Comparison of ENCODE assay signal across 10 cellular contexts in the genomic region with DNA sequence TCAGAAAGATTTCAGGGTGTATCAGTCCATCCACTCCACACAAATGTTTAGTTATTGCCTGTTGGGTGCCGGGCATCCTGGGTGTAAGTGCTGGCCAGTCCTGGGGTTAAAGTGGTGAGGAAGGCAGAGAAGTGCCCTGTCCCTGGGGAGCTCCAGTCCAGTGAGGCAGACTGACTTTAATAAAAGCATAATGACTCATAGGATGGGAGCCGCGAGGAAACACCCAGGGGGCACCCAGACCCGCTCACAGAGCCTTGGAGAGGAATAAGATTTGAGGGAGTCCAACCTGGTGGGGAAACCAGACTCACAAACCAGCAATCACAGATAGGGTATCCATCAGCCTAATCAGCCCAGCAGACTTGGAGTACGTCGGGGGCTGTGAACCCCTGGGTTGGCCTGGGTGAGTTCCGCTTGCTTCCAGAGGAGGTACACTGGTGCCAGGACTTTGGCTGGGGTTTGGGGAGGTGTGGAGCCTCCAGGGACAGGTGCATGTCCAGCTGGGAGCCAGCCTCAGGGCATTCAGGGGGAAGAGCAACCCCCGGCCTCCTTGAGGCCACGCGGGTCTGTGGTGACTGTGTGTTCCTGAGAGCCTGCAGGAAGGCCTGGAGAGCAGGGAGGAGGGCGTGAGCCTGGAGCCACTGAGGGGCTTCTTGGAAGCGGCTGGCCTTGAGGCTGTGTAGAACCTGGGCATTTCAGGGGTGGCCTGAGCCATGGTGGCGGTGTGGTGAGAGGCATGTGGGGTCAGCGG. TPM values are rescaled to one million over a fixed set of nuclear protein-coding genes. Genes with fewer than 3 reads are reported as not detected.
DNase-seq lines count a peak whose midpoint lies in the region; ATAC-seq and TF ChIP-seq lines count a peak whose summit lies in the region.
"Had no signal": no experiment of that assay in that cellular context is flagged by ENCODE, and none has a peak within 500 bp of the region (broad histone marks: within the 10 kb centered on the region; RNA-seq: fewer than 3 reads in every experiment).

No MANE protein-coding gene starts in this region.

- TF ChIP-seq POLR2A in testis (IDR thresholded peaks at IDR 0.05) = no peak

- peaks cover 64% of the 10 kb centered on the region for H3K4me1 Mint-ChIP-seq in HFFc6 (ENCODE audit: low read depth)

- no peaks in the 10 kb centered on the region for H3K27me3 ChIP-seq in testis

- intact Hi-C loops in testis (cut with DNase I; ENCODE audit: low total_unique reads) = no loop called here

- H3K4me3 Mint-ChIP-seq in HFFc6 = peak overlapping the region; percentile 82

- H3K27me3 Mint-ChIP-seq in HFFc6 (ENCODE audit: insufficient read depth) = no peaks in the 10 kb centered on the region; the same call in none of the 2 replicates

- ATAC-seq in GM21576 (IDR thresholded peaks at IDR 0.05; ENCODE audit: unreplicated experiment) = no peak

- DNase-seq in HFFc6 (peak; percentile 64), amniotic epithelial cell (ENCODE audit: low read depth) (peak; percentile 53), iris pigment epithelial cell (ENCODE audit: low read depth) (peak; percentile 73), testis (no peak), NCI-H1048 (lab: John Stamatoyannopoulos, UW) (no peak)
- DNase-seq in stimulated activated CD4-positive, alpha-beta T cell treated with anti-CD3 and anti-CD28 coated beads, Interleukin-2, amount 100 ng/mL, for 24 hours = no peak
- DNase-seq: naive thymus-derived CD8-positive, alpha-beta T cell; NCI-H1436 had no signal

- peak overlapping the region; percentile 18 to 90 for H3K27ac ChIP-seq in testis
- H3K27ac ChIP-seq: VCaP had no signal

- H3K4me3 ChIP-seq in testis = no peak overlapping the region

- WGBS in testis, 2 donors = 68 to 75% methylated on average over 8 to 14 of the region's 14 CpGs

- TF ChIP-seq CTCF in HFFc6 (IDR thresholded peaks at IDR 0.05) (no peak), testis (IDR thresholded peaks at IDR 0.05) (no peak)

- peaks cover 40% of the 10 kb centered on the region for H3K4me1 ChIP-seq in testis

- H3K9me3 ChIP-seq in testis = no peaks in the 10 kb centered on the region

- no peaks in the 10 kb centered on the region for H3K9me3 Mint-ChIP-seq in HFFc6
- H3K9me3 Mint-ChIP-seq: naive thymus-derived CD8-positive, alpha-beta T cell had no signal

- H3K36me3 Mint-ChIP-seq in HFFc6 (ENCODE audit: low read depth) = peaks cover 7% of the 10 kb centered on the region; the same call in 1 of the 2 replicates
- H3K36me3 Mint-ChIP-seq: naive thymus-derived CD8-positive, alpha-beta T cell had no signal

- no peaks in the 10 kb centered on the region for H3K36me3 ChIP-seq in testis (ENCODE audit: low read depth, missing control alignments)

- peak overlapping the region; percentile 95 for H3K27ac Mint-ChIP-seq in HFFc6

RNA-seq across cellular contexts. Expression of gene PEAR1, which starts 3.7 kb away (rescaled TPM):
- 10 to 100 TPM in 4 of 6 experiments, 1 to 10 TPM in 2; 3.2 to 23.6 (median 20.2) TPM for total RNA-seq in HFFc6 (2021; fragmentation: NEBNext Ultra II Directional; extraction: Animal tissue kit (Norgen Biotek cat#: 25700))
- total RNA-seq in testis = 10 to 100 TPM; 13.8 TPM
- polyA plus RNA-seq in testis (ENCODE audit: insufficient read depth, low read depth, low replicate concordance) = 10.5 TPM
- polyA plus RNA-seq: naive thymus-derived CD8-positive, alpha-beta T cell had no signal

RNA-seq across cellular contexts. Expression of gene LRRC71, which starts 23.2 kb away (rescaled TPM):
- under 1 TPM in 4 of 6 experiments, not detected in 2; 0.13 to 0.46 (median 0.41) TPM for total RNA-seq in HFFc6 (2021; fragmentation: NEBNext Ultra II Directional; extraction: Animal tissue kit (Norgen Biotek cat#: 25700))
- total RNA-seq in testis = 10 to 100 TPM; 17.5 to 23.1 TPM
- polyA plus RNA-seq in testis (ENCODE audit: insufficient read depth, low read depth, low replicate concordance) = 49.2 TPM
- total RNA-seq: naive thymus-derived CD8-positive, alpha-beta T cell had no signal
- polyA plus RNA-seq: naive thymus-derived CD8-positive, alpha-beta T cell had no signal

RNA-seq across cellular contexts. Expression of gene NTRK1, which starts 36.6 kb away (rescaled TPM):
- under 1 TPM in 1 of 6 experiments, not detected in 5; 0.10 TPM for total RNA-seq in HFFc6 (2021; fragmentation: NEBNext Ultra II Directional; extraction: Animal tissue kit (Norgen Biotek cat#: 25700))
- total RNA-seq in testis = 10 to 100 TPM; 14.6 to 38.8 TPM
- polyA plus RNA-seq in testis (ENCODE audit: insufficient read depth, low read depth, low replicate concordance) = 4.7 TPM
- total RNA-seq: naive thymus-derived CD8-positive, alpha-beta T cell had no signal

RNA-seq across cellular contexts. Expression of gene INSRR, which starts 38.3 kb away (rescaled TPM):
- total RNA-seq in HFFc6 (2021; fragmentation: NEBNext Ultra II Directional; extraction: Animal tissue kit (Norgen Biotek cat#: 25700)) = not detected
- total RNA-seq in testis = 1 to 10 TPM; 6.4 to 7.0 TPM
- 1.5 TPM for polyA plus RNA-seq in testis (ENCODE audit: insufficient read depth, low read depth, low replicate concordance)
- total RNA-seq: naive thymus-derived CD8-positive, alpha-beta T cell had no signal
- polyA plus RNA-seq: naive thymus-derived CD8-positive, alpha-beta T cell had no signal

Comparison
In these comparisons a context has a peak if more than half of its experiments do, and no peak if none do; other contexts are left out.
1. DNase-seq: peak in HFFc6 (single experiment), amniotic epithelial cell (single experiment) and iris pigment epithelial cell (single experiment); none in testis (single experiment), stimulated activated CD4-positive, alpha-beta T cell treated with anti-CD3 and anti-CD28 coated beads, Interleukin-2, amount 100 ng/mL, for 24 hours (0 of 2) and NCI-H1048 (single experiment).
2. RNA of gene LRRC71, which starts 23.2 kb away (total RNA-seq): 17.5 to 23.1 TPM in testis; 0.13 to 0.46 TPM in HFFc6; every median in the first group is over 10 times any median in the second.
3. RNA of gene NTRK1, which starts 36.6 kb away (total RNA-seq): 14.6 to 38.8 TPM in testis; 0.10 TPM in HFFc6; every median in the first group is over 10 times any median in the second.